1 cellular context compared by ENCODE assay signal in the genomic region with DNA sequence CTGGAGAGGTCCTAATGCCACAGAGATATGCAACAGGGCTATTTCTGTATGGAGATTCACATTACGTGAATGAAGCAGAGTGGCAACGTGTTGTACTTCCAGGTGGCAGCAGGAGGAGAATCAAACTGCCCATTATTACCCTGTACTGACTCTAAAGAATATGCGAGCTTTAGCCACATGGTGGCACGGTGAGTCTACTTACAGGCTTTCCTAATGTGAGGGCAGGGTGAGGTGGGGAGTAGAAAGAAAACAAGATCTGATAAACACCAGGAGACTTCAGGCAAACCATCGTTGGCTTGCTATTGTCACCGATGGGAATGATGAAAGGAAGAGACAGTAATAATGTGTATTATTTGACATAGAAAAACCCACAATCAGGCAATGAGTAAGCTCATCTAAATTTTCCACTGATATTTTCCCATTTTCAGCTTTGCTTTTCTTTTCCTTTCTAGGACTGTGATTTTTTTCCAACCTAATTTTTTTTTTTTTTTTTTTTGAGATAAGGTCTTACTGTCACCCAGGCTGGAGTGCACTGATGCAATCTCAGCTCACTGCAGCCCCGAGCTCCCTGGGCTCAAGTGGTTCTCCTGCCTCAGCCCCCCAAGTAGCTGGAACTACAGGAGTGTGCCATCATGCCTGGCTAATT.
TF ChIP-seq lines count a peak whose summit lies in the region.

No MANE protein-coding gene starts in this region.

TF ChIP-seq in HepG2, 621 proteins besides CTCF, POLR2A, EP300 and RAD21 (continued from another document and continues in another):
- TF ChIP-seq, protein P1, sequence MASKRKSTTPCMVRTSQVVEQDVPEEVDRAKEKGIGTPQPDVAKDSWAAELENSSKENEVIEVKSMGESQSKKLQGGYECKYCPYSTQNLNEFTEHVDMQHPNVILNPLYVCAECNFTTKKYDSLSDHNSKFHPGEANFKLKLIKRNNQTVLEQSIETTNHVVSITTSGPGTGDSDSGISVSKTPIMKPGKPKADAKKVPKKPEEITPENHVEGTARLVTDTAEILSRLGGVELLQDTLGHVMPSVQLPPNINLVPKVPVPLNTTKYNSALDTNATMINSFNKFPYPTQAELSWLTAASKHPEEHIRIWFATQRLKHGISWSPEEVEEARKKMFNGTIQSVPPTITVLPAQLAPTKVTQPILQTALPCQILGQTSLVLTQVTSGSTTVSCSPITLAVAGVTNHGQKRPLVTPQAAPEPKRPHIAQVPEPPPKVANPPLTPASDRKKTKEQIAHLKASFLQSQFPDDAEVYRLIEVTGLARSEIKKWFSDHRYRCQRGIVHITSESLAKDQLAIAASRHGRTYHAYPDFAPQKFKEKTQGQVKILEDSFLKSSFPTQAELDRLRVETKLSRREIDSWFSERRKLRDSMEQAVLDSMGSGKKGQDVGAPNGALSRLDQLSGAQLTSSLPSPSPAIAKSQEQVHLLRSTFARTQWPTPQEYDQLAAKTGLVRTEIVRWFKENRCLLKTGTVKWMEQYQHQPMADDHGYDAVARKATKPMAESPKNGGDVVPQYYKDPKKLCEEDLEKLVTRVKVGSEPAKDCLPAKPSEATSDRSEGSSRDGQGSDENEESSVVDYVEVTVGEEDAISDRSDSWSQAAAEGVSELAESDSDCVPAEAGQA (IDR thresholded peaks at IDR 0.05; ENCODE audit: low read depth): no peak
- TF ChIP-seq, protein P1 (CRISPR knock-in tag; IDR thresholded peaks at IDR 0.05; ENCODE audit: borderline replicate concordance): no peak
- peak; percentile 34; the same call in 1 of the 2 replicates for TF ChIP-seq CCDC6 (CRISPR knock-in tag; IDR thresholded peaks at IDR 0.05)
- peak; percentile 48; the same call in 1 of the 2 replicates for TF ChIP-seq RXRB (CRISPR knock-in tag; IDR thresholded peaks at IDR 0.05; ENCODE audit: borderline replicate concordance)
- TF ChIP-seq, protein P2, sequence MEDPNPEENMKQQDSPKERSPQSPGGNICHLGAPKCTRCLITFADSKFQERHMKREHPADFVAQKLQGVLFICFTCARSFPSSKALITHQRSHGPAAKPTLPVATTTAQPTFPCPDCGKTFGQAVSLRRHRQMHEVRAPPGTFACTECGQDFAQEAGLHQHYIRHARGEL (CRISPR knock-in tag; IDR thresholded peaks at IDR 0.05): no peak
- no peak for TF ChIP-seq THYN1 (CRISPR knock-in tag; IDR thresholded peaks at IDR 0.05; ENCODE audit: borderline replicate concordance, low read depth)
- peak; percentile 74 for TF ChIP-seq IRF2 (CRISPR knock-in tag; IDR thresholded peaks at IDR 0.05)
- TF ChIP-seq SMC3 (IDR thresholded peaks at IDR 0.05; ENCODE audit: low read length): peak; percentile 99
- no peak for TF ChIP-seq SIN3A (IDR thresholded peaks at IDR 0.05; ENCODE audit: borderline replicate concordance, low read depth, low read length)
- TF ChIP-seq, protein P3, sequence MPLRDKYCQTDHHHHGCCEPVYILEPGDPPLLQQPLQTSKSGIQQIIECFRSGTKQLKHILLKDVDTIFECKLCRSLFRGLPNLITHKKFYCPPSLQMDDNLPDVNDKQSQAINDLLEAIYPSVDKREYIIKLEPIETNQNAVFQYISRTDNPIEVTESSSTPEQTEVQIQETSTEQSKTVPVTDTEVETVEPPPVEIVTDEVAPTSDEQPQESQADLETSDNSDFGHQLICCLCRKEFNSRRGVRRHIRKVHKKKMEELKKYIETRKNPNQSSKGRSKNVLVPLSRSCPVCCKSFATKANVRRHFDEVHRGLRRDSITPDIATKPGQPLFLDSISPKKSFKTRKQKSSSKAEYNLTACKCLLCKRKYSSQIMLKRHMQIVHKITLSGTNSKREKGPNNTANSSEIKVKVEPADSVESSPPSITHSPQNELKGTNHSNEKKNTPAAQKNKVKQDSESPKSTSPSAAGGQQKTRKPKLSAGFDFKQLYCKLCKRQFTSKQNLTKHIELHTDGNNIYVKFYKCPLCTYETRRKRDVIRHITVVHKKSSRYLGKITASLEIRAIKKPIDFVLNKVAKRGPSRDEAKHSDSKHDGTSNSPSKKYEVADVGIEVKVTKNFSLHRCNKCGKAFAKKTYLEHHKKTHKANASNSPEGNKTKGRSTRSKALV (CRISPR knock-in tag; IDR thresholded peaks at IDR 0.05): no peak
- TF ChIP-seq, protein P4, sequence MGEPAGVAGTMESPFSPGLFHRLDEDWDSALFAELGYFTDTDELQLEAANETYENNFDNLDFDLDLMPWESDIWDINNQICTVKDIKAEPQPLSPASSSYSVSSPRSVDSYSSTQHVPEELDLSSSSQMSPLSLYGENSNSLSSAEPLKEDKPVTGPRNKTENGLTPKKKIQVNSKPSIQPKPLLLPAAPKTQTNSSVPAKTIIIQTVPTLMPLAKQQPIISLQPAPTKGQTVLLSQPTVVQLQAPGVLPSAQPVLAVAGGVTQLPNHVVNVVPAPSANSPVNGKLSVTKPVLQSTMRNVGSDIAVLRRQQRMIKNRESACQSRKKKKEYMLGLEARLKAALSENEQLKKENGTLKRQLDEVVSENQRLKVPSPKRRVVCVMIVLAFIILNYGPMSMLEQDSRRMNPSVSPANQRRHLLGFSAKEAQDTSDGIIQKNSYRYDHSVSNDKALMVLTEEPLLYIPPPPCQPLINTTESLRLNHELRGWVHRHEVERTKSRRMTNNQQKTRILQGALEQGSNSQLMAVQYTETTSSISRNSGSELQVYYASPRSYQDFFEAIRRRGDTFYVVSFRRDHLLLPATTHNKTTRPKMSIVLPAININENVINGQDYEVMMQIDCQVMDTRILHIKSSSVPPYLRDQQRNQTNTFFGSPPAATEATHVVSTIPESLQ (CRISPR knock-in tag; conservative IDR thresholded peaks at IDR 0.05): no peak
- TF ChIP-seq SRF (IDR thresholded peaks at IDR 0.05; ENCODE audit: low read depth, low read length): no peak
- TF ChIP-seq, protein P5, sequence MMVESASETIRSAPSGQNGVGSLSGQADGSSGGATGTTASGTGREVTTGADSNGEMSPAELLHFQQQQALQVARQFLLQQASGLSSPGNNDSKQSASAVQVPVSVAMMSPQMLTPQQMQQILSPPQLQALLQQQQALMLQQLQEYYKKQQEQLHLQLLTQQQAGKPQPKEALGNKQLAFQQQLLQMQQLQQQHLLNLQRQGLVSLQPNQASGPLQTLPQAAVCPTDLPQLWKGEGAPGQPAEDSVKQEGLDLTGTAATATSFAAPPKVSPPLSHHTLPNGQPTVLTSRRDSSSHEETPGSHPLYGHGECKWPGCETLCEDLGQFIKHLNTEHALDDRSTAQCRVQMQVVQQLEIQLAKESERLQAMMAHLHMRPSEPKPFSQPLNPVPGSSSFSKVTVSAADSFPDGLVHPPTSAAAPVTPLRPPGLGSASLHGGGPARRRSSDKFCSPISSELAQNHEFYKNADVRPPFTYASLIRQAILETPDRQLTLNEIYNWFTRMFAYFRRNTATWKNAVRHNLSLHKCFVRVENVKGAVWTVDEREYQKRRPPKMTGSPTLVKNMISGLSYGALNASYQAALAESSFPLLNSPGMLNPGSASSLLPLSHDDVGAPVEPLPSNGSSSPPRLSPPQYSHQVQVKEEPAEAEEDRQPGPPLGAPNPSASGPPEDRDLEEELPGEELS (CRISPR knock-in tag; IDR thresholded peaks at IDR 0.05): peak; percentile 64
- TF ChIP-seq, protein P6, sequence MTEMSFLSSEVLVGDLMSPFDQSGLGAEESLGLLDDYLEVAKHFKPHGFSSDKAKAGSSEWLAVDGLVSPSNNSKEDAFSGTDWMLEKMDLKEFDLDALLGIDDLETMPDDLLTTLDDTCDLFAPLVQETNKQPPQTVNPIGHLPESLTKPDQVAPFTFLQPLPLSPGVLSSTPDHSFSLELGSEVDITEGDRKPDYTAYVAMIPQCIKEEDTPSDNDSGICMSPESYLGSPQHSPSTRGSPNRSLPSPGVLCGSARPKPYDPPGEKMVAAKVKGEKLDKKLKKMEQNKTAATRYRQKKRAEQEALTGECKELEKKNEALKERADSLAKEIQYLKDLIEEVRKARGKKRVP (CRISPR knock-in tag; IDR thresholded peaks at IDR 0.05): peak in 1 of 2 experiments; percentile 80; a peak in 2 of 4 replicates
- no peak for TF ChIP-seq CREB1 (IDR thresholded peaks at IDR 0.05)
- TF ChIP-seq CREB1 (CRISPR knock-in tag; IDR thresholded peaks at IDR 0.05): 0 out of 2 replicates have a peak, but pooled peaks have one; percentile 31
- no peak for TF ChIP-seq ZNF737 (CRISPR knock-in tag; IDR thresholded peaks at IDR 0.05; ENCODE audit: borderline replicate concordance)
- TF ChIP-seq GATA4 (IDR thresholded peaks at IDR 0.05; ENCODE audit: borderline replicate concordance, low read depth): no peak
- TF ChIP-seq THAP11 (CRISPR knock-in tag; IDR thresholded peaks at IDR 0.05): peak; percentile 81
- TF ChIP-seq MIER3 (CRISPR knock-in tag; IDR thresholded peaks at IDR 0.05; ENCODE audit: borderline replicate concordance): peak; percentile 57; the same call in 1 of the 2 replicates
- TF ChIP-seq SKI (IDR thresholded peaks at IDR 0.05; ENCODE audit: partially characterized antibody): no peak
- TF ChIP-seq, protein P7, sequence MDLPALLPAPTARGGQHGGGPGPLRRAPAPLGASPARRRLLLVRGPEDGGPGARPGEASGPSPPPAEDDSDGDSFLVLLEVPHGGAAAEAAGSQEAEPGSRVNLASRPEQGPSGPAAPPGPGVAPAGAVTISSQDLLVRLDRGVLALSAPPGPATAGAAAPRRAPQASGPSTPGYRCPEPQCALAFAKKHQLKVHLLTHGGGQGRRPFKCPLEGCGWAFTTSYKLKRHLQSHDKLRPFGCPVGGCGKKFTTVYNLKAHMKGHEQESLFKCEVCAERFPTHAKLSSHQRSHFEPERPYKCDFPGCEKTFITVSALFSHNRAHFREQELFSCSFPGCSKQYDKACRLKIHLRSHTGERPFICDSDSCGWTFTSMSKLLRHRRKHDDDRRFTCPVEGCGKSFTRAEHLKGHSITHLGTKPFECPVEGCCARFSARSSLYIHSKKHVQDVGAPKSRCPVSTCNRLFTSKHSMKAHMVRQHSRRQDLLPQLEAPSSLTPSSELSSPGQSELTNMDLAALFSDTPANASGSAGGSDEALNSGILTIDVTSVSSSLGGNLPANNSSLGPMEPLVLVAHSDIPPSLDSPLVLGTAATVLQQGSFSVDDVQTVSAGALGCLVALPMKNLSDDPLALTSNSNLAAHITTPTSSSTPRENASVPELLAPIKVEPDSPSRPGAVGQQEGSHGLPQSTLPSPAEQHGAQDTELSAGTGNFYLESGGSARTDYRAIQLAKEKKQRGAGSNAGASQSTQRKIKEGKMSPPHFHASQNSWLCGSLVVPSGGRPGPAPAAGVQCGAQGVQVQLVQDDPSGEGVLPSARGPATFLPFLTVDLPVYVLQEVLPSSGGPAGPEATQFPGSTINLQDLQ (CRISPR knock-in tag; IDR thresholded peaks at IDR 0.05): no peak
- no peak for TF ChIP-seq ZNF550 (CRISPR knock-in tag; IDR thresholded peaks at IDR 0.05; ENCODE audit: borderline replicate concordance)
- no peak for TF ChIP-seq ZNF484 (CRISPR knock-in tag; IDR thresholded peaks at IDR 0.05; ENCODE audit: borderline replicate concordance, low read depth)
- TF ChIP-seq U2AF1 (optimal IDR thresholded peaks at IDR 0.05; ENCODE audit: low read depth, low read length): no peak
- peak; percentile 74; the same call in 1 of the 2 replicates for TF ChIP-seq ZNF792 (CRISPR knock-in tag; IDR thresholded peaks at IDR 0.05)
- TF ChIP-seq SATB2 (CRISPR knock-in tag; IDR thresholded peaks at IDR 0.05): no peak
- no peak for TF ChIP-seq KDM5B (CRISPR knock-in tag; IDR thresholded peaks at IDR 0.05; ENCODE audit: borderline replicate concordance)
- no peak for TF ChIP-seq ZNF556 (CRISPR knock-in tag; IDR thresholded peaks at IDR 0.05; ENCODE audit: borderline replicate concordance)
- TF ChIP-seq NFKB2 (CRISPR knock-in tag; IDR thresholded peaks at IDR 0.05; ENCODE audit: borderline replicate concordance): no peak
- TF ChIP-seq LCORL (IDR thresholded peaks at IDR 0.05): no peak
- peak; percentile 76 for TF ChIP-seq LCORL (CRISPR knock-in tag; IDR thresholded peaks at IDR 0.05)
- 0 out of 2 replicates have a peak, but pooled peaks have one; percentile 29 for TF ChIP-seq KAT8 (CRISPR knock-in tag; IDR thresholded peaks at IDR 0.05)
- TF ChIP-seq ELF1 (CRISPR knock-in tag; IDR thresholded peaks at IDR 0.05): no peak
- TF ChIP-seq ZNF274 (CRISPR knock-in tag; IDR thresholded peaks at IDR 0.05): no peak
- TF ChIP-seq FOXA1 (IDR thresholded peaks at IDR 0.05): no peak
- 0 out of 2 replicates have a peak, but pooled peaks have one; percentile 14 for TF ChIP-seq FOXA1 (CRISPR knock-in tag; IDR thresholded peaks at IDR 0.05)
- peak; percentile 31; the same call in 1 of the 2 replicates for TF ChIP-seq SOX5 (CRISPR knock-in tag; IDR thresholded peaks at IDR 0.05; ENCODE audit: borderline replicate concordance)
- no peak for TF ChIP-seq SRSF4 (IDR thresholded peaks at IDR 0.05; ENCODE audit: low read depth, low read length, poor library complexity, severe bottlenecking)
- no peak for TF ChIP-seq CHD4 (IDR thresholded peaks at IDR 0.05; ENCODE audit: borderline replicate concordance, low read length)
- no peak for TF ChIP-seq ZNF589 (CRISPR knock-in tag; conservative IDR thresholded peaks at IDR 0.05)
- TF ChIP-seq RFX5 (IDR thresholded peaks at IDR 0.05; ENCODE audit: low read depth, low read length): no peak
- peak in 1 of 2 experiments; percentile 55; a peak in 1 of 4 replicates for TF ChIP-seq KLF16 (CRISPR knock-in tag; IDR thresholded peaks at IDR 0.05)
- no peak for TF ChIP-seq ZSCAN9 (CRISPR knock-in tag; IDR thresholded peaks at IDR 0.05; ENCODE audit: borderline replicate concordance)
- peak; percentile 53 for TF ChIP-seq ELF3 (CRISPR knock-in tag; IDR thresholded peaks at IDR 0.05)
- TF ChIP-seq, protein P8, sequence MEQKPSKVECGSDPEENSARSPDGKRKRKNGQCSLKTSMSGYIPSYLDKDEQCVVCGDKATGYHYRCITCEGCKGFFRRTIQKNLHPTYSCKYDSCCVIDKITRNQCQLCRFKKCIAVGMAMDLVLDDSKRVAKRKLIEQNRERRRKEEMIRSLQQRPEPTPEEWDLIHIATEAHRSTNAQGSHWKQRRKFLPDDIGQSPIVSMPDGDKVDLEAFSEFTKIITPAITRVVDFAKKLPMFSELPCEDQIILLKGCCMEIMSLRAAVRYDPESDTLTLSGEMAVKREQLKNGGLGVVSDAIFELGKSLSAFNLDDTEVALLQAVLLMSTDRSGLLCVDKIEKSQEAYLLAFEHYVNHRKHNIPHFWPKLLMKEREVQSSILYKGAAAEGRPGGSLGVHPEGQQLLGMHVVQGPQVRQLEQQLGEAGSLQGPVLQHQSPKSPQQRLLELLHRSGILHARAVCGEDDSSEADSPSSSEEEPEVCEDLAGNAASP (CRISPR knock-in tag; IDR thresholded peaks at IDR 0.05; ENCODE audit: borderline replicate concordance): 0 out of 2 replicates have a peak, but pooled peaks have one; percentile 26
- TF ChIP-seq SALL2 (CRISPR knock-in tag; IDR thresholded peaks at IDR 0.05): no peak
- no peak for TF ChIP-seq KLF11 (CRISPR knock-in tag; IDR thresholded peaks at IDR 0.05)
- peak; percentile 61 for TF ChIP-seq FOXK2 (IDR thresholded peaks at IDR 0.05)
